ENCODE assay signal across 22 cellular contexts in the genomic region with DNA sequence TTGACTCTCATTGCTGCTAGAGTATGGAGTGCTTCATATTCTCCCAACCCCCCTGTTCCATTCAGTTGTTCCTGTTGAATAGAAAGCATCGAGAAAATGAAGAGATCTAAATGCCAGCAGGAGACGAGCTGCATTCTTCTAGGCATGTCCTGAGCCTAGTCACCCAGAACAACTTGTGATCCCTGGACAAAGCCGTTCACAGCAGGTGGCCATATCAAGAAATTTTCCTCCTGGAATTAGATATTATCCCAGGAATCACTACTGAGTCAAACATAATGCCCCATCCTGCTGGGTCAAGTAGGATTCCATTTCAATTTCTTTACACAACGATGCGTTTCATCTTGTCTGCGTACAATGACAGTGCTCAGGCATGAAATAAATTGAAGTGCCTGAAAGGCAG.
DNase-seq lines count a peak whose midpoint lies in the region; ATAC-seq and TF ChIP-seq lines count a peak whose summit lies in the region.
"Had no signal": no experiment of that assay in that cellular context is flagged by ENCODE, and none has a peak within 500 bp of the region (broad histone marks: within the 10 kb centered on the region; RNA-seq: fewer than 3 reads in every experiment).

No MANE protein-coding gene starts in this region.

- H3K27ac ChIP-seq in iPS-18a (ENCODE audit: low read length), result no peak overlapping the region
- H3K27ac ChIP-seq: spleen, thoracic aorta had no signal

- H3K36me3 Mint-ChIP-seq in activated T-cell treated with anti-CD3 and anti-CD28 coated beads, Interleukin-2, amount 50 U/mL, for 4 hours (ENCODE audit: insufficient read depth), result no peaks in the 10 kb centered on the region
- H3K36me3 Mint-ChIP-seq: naive B cell had no signal

- peaks cover 65% of the 10 kb centered on the region for H3K4me1 ChIP-seq in iPS-18a (ENCODE audit: control insufficient read depth, low read depth, low read length)
- H3K4me1 ChIP-seq: BE2C, spleen had no signal

- peak overlapping the region; percentile 8 for H3K4me3 ChIP-seq in iPS-18a (ENCODE audit: low read length)
- H3K4me3 ChIP-seq: spleen, thoracic aorta had no signal

- H3K9me3 Mint-ChIP-seq in activated T-cell treated with anti-CD3 and anti-CD28 coated beads, Interleukin-2, amount 50 U/mL, for 4 hours, result peaks cover 10% of the 10 kb centered on the region

- TF ChIP-seq RAD21 in Ishikawa (IDR thresholded peaks at IDR 0.05; ENCODE audit: low read depth), result 0 out of 2 replicates have a peak, but pooled peaks have one; percentile 9

- H3K27me3 ChIP-seq in iPS-18a (ENCODE audit: control insufficient read depth, insufficient read depth, low read length), result no peaks in the 10 kb centered on the region
- H3K27me3 ChIP-seq: BE2C, spleen had no signal

- H3K9me3 ChIP-seq in iPS-18a (ENCODE audit: control insufficient read depth, low read depth, low read length), result no peaks in the 10 kb centered on the region
- H3K9me3 ChIP-seq: BE2C, spleen, thoracic aorta had no signal

- no peaks in the 10 kb centered on the region for H3K36me3 ChIP-seq in iPS-18a (ENCODE audit: control insufficient read depth, low read depth, low read length)
- H3K36me3 ChIP-seq: BE2C, spleen, thoracic aorta had no signal

- no peak overlapping the region for H3K4me3 Mint-ChIP-seq in activated T-cell treated with anti-CD3 and anti-CD28 coated beads, Interleukin-2, amount 50 U/mL, for 4 hours
- H3K4me3 Mint-ChIP-seq: activated CD4-positive, alpha-beta T cell treated with anti-CD3 and anti-CD28 coated beads for 36 hours; naive B cell had no signal

- no peak for ATAC-seq in activated T-cell treated with anti-CD3 and anti-CD28 coated beads, Interleukin-2, amount 50 U/mL, for 4 hours
- ATAC-seq in HG03045 (IDR thresholded peaks at IDR 0.05; ENCODE audit: unreplicated experiment), result no peak
- no peak for ATAC-seq in GM18519 (IDR thresholded peaks at IDR 0.05; ENCODE audit: low FRiP score, unreplicated experiment)
- ATAC-seq: activated CD4-positive, alpha-beta T cell treated with anti-CD3 and anti-CD28 coated beads for 36 hours; HepG2 had no signal

- H3K9ac ChIP-seq in iPS-18a (ENCODE audit: low read length), result peak overlapping the region; percentile 10

- H3K27me3 Mint-ChIP-seq in activated T-cell treated with anti-CD3 and anti-CD28 coated beads, Interleukin-2, amount 50 U/mL, for 4 hours (ENCODE audit: low read depth), result no peaks in the 10 kb centered on the region
- H3K27me3 Mint-ChIP-seq: activated CD4-positive, alpha-beta T cell treated with anti-CD3 and anti-CD28 coated beads for 36 hours; naive B cell; progenitor cell of endocrine pancreas had no signal

- peak; percentile 31 for DNase-seq in OCI-M1 (lab: John Stamatoyannopoulos, UW)
- DNase-seq in retina, result peak; percentile 69
- no peak for DNase-seq in activated T-cell treated with anti-CD3 and anti-CD28 coated beads, Interleukin-2, amount 50 U/mL, for 4 hours
- DNase-seq: activated CD4-positive, alpha-beta T cell treated with anti-CD3 and anti-CD28 coated beads for 36 hours; activated effector memory CD4-positive, alpha-beta T cell treated with Interleukin-2 at 50 U/mL for 16 hours; BE2C; caudate nucleus; effector CD4-positive, alpha-beta T cell; GF-D8; glutamatergic neuron; mammary epithelial cell; MM.1S; naive B cell; NCI-H2081; spleen had no signal

- peak; percentile 87 for TF ChIP-seq EP300 in Ishikawa (IDR thresholded peaks at IDR 0.05; ENCODE audit: borderline replicate concordance)

- no peaks in the 10 kb centered on the region for H3K4me1 Mint-ChIP-seq in activated T-cell treated with anti-CD3 and anti-CD28 coated beads, Interleukin-2, amount 50 U/mL, for 4 hours (ENCODE audit: low read depth)
- H3K4me1 Mint-ChIP-seq: activated CD4-positive, alpha-beta T cell treated with anti-CD3 and anti-CD28 coated beads for 36 hours; naive B cell had no signal

TF ChIP-seq in Ishikawa, 13 proteins besides CTCF, POLR2A, EP300 and RAD21:
- peak; percentile 84 for TF ChIP-seq TCF12 (IDR thresholded peaks at IDR 0.05; ENCODE audit: low read depth)
- no peak for TF ChIP-seq ZBTB7A (IDR thresholded peaks at IDR 0.05; ENCODE audit: low read depth)
- peak; percentile 15; the same call in 1 of the 2 replicates for TF ChIP-seq YY1 (IDR thresholded peaks at IDR 0.05; ENCODE audit: low read depth)
- TF ChIP-seq NFIC (IDR thresholded peaks at IDR 0.05), result peak; percentile 53
- TF ChIP-seq, protein P1, sequence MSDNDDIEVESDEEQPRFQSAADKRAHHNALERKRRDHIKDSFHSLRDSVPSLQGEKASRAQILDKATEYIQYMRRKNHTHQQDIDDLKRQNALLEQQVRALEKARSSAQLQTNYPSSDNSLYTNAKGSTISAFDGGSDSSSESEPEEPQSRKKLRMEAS (IDR thresholded peaks at IDR 0.05), result peak; percentile 27; the same call in 1 of the 2 replicates
- no peak for TF ChIP-seq TAF1 (IDR thresholded peaks at IDR 0.05; ENCODE audit: low read depth)
- TF ChIP-seq CEBPB (IDR thresholded peaks at IDR 0.05), result 0 out of 2 replicates have a peak, but pooled peaks have one; percentile 22
- TF ChIP-seq EGR1 (IDR thresholded peaks at IDR 0.05), result no peak
- TF ChIP-seq FOXM1 (IDR thresholded peaks at IDR 0.05; ENCODE audit: borderline replicate concordance, low read depth), result peak; percentile 68; the same call in 1 of the 2 replicates
- TF ChIP-seq TEAD4 (IDR thresholded peaks at IDR 0.05), result peak; percentile 83
